Comparison of ENCODE assay signal across 10 cellular contexts in genomic region chr9:37840560-37841194, GRCh38. TPM values are rescaled to one million over a fixed set of nuclear protein-coding genes. Genes with fewer than 3 reads are reported as not detected.
A peak's percentile ranks its signal among the peaks of the same experiment; 100 is the strongest.
DNase-seq lines count a peak whose midpoint lies in the region; ATAC-seq and TF ChIP-seq lines count a peak whose summit lies in the region.
"Had no signal": no experiment of that assay in that cellular context is flagged by ENCODE, and none has a peak within 500 bp of the region (broad histone marks: within the 10 kb centered on the region; RNA-seq: fewer than 3 reads in every experiment).

No MANE protein-coding gene starts in this region.

- no peak for TF ChIP-seq CTCF in brain microvascular endothelial cell (IDR thresholded peaks at IDR 0.05; ENCODE audit: low read depth, low read length, missing control alignments)

- no peak overlapping the region for H3K27ac Mint-ChIP-seq in CD8-positive, alpha-beta memory T cell

- no peak for ATAC-seq in GM21619 (IDR thresholded peaks at IDR 0.05; ENCODE audit: unreplicated experiment)
- no peak for ATAC-seq in GM21381 (IDR thresholded peaks at IDR 0.05; ENCODE audit: unreplicated experiment)
- ATAC-seq in GM19467 (IDR thresholded peaks at IDR 0.05; ENCODE audit: unreplicated experiment): no peak

- in situ Hi-C loops in brain microvascular endothelial cell (cut with HindIII; ENCODE audit: low pct_ligation_motif_present, low sequenced_read_pairs): no loop called here

- no peaks in the 10 kb centered on the region for H3K27me3 Mint-ChIP-seq in CD8-positive, alpha-beta memory T cell

- DNase-seq in CD8-positive, alpha-beta memory T cell: no peak
- DNase-seq in HUDEP-2 (lab: John Stamatoyannopoulos, UW; ENCODE audit: unreplicated experiment in 76 of 76) (peak in 61 of 76 experiments; percentile 5 to 83 (median 53)), brain microvascular endothelial cell (peak; percentile 82), myocyte (ENCODE audit: low read depth) (peak; percentile 41), SJCRH30 (no peak)
- DNase-seq: activated effector memory CD4-positive, alpha-beta T cell treated with anti-CD3 and anti-CD28 coated beads, Interleukin-2, amount 50 U/mL, for 16 hours; midbrain had no signal

- H3K27ac ChIP-seq in CD8-positive, alpha-beta memory T cell (ENCODE audit: low read depth, low read length): peak overlapping the region; percentile 48
- peak overlapping the region; percentile 66 for H3K27ac ChIP-seq in brain microvascular endothelial cell
- H3K27ac ChIP-seq in SJCRH30: no peak overlapping the region

- POLR2A ChIA-PET in CD8-positive, alpha-beta memory T cell (lab: Charles Lee): no interaction called here

- H3K4me1 ChIP-seq in CD8-positive, alpha-beta memory T cell (ENCODE audit: insufficient read depth, low read length): no peaks in the 10 kb centered on the region
- H3K4me1 ChIP-seq in SJCRH30: no peaks in the 10 kb centered on the region

- no peaks in the 10 kb centered on the region for H3K27me3 ChIP-seq in CD8-positive, alpha-beta memory T cell (ENCODE audit: insufficient read depth, low read length, poor library complexity, severe bottlenecking)
- no peaks in the 10 kb centered on the region for H3K27me3 ChIP-seq in brain microvascular endothelial cell (replicated peaks)
- H3K27me3 ChIP-seq in SJCRH30: no peaks in the 10 kb centered on the region

- H3K36me3 ChIP-seq in CD8-positive, alpha-beta memory T cell (ENCODE audit: insufficient read depth, low read length): no peaks in the 10 kb centered on the region
- H3K36me3 ChIP-seq in brain microvascular endothelial cell (replicated peaks): no peaks in the 10 kb centered on the region
- H3K36me3 ChIP-seq in SJCRH30: peaks cover 8% of the 10 kb centered on the region; the same call in 1 of the 2 replicates

- H3K4me1 Mint-ChIP-seq in CD8-positive, alpha-beta memory T cell: peaks cover 3 to 15% (median 5%) of the 10 kb centered on the region in 3 donors

- H3K4me3 ChIP-seq in CD8-positive, alpha-beta memory T cell (ENCODE audit: low read length): no peak overlapping the region
- H3K4me3 ChIP-seq in brain microvascular endothelial cell (ENCODE audit: low read depth, low read length) (no peak overlapping the region), SJCRH30 (no peak overlapping the region)

- H3K4me3 Mint-ChIP-seq in CD8-positive, alpha-beta memory T cell: no peak overlapping the region

- CTCF ChIA-PET in CD8-positive, alpha-beta memory T cell (lab: Charles Lee): no interaction called here

- no peaks in the 10 kb centered on the region for H3K9me3 ChIP-seq in CD8-positive, alpha-beta memory T cell (ENCODE audit: low read length)
- no peaks in the 10 kb centered on the region for H3K9me3 ChIP-seq in SJCRH30 (replicated peaks)

- H3K36me3 Mint-ChIP-seq in CD8-positive, alpha-beta memory T cell: peaks cover 0 to 42% (median 3%) of the 10 kb centered on the region in 3 donors

- no peaks in the 10 kb centered on the region for H3K9me3 Mint-ChIP-seq in CD8-positive, alpha-beta memory T cell

RNA-seq across cellular contexts. Expression of gene DCAF10, which starts 40.1 kb away (rescaled TPM):
- 10 to 100 TPM; 14.9 to 15.1 TPM for total RNA-seq in CD8-positive, alpha-beta memory T cell
- polyA plus RNA-seq in CD8-positive, alpha-beta memory T cell: 27.2 TPM
- 19.8 and 23.9 TPM in 2 replicates for total RNA-seq in myocyte
- 16.2 TPM for polyA plus RNA-seq in myocyte (2012)
- total RNA-seq in SJCRH30 (2014; rRNA removed; shearing (Covaris generic)): 11.5 and 15.7 TPM in 2 replicates

RNA-seq across cellular contexts. Expression of gene EXOSC3, which starts 55.8 kb away (rescaled TPM):
- 100 to 1,000 TPM; 107 to 112 TPM for total RNA-seq in CD8-positive, alpha-beta memory T cell
- 23.8 TPM for polyA plus RNA-seq in CD8-positive, alpha-beta memory T cell
- 35.1 TPM in 2 replicates for total RNA-seq in myocyte
- polyA plus RNA-seq in myocyte (2012): 22.3 TPM
- 78.4 and 82.2 TPM in 2 replicates for total RNA-seq in SJCRH30 (2014; rRNA removed; shearing (Covaris generic))

Comparison
In these comparisons a context has a peak if more than half of its experiments do, and no peak if none do; other contexts are left out.
1. DNase-seq: peak in HUDEP-2 (61 of 76), brain microvascular endothelial cell (single experiment) and myocyte (single experiment); none in CD8-positive, alpha-beta memory T cell (0 of 5) and SJCRH30 (0 of 2).